In the genomic region with DNA sequence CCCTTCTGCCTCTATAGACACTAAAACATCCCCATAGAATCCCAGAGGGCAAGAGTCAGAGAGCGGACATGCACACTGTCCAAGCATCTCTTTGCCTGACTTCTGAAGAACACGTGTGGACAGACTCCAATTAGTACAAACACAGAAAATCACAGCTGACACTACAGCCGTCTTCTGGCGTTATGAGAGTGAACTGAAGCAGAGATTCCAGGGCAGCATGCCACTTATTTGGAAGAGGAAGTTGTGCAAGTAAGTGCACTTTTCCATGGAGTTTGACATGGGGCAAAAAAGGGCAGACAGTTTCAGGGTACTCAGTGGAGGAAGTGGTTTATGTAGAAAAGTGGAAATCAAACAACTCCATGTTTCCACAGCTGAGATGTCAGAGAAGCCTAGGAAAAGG, we compare ENCODE assay signal across 14 cellular contexts.
"Had no signal": no experiment of that assay in that cellular context is flagged by ENCODE, and none has a peak within 500 bp of the region (broad histone marks: within the 10 kb centered on the region; RNA-seq: fewer than 3 reads in every experiment).

No MANE protein-coding gene starts in this region.

- H3K36me3 Mint-ChIP-seq: activated CD8-positive, alpha-beta memory T cell treated with anti-CD3 and anti-CD28 coated beads, Interleukin-2, amount 10 ng/mL, durations not matched to agents 7 days and 5 days; stimulated activated memory B cell treated with anti-CD40 and anti-IgM and Interleukin-4, amounts not matched to agents 10 μg/mL and 1 μg/mL and 100 μg/mL, for 72 hours had no signal

- DNase-seq: activated CD4-positive, alpha-beta T cell treated with anti-CD3 and anti-CD28 coated beads, Interleukin-2, amount 50 U/mL, for 48 hours; activated CD8-positive, alpha-beta memory T cell treated with anti-CD3 and anti-CD28 coated beads, Interleukin-2, amount 10 ng/mL, durations not matched to agents 7 days and 5 days; activated naive CD4-positive, alpha-beta T cell treated with anti-CD3 and anti-CD28 coated beads for 36 hours; activated T-cell treated with anti-CD3 and anti-CD28 coated beads, Interleukin-2, amount 50 U/mL, for 1 hour; erythroblast; foreskin melanocyte; kidney glomerular epithelial cell; left ventricle myocardium superior; mesendoderm; nephron progenitor cell; stimulated activated CD4-positive, alpha-beta T cell treated with anti-CD3 and anti-CD28 coated beads, Interleukin-12 subunit alpha, Interleukin-12 subunit beta, amount 100 ng/mL, for 4 hours had no signal

- H3K4me3 Mint-ChIP-seq: activated CD8-positive, alpha-beta memory T cell treated with anti-CD3 and anti-CD28 coated beads, Interleukin-2, amount 10 ng/mL, durations not matched to agents 7 days and 5 days; activated naive CD4-positive, alpha-beta T cell treated with anti-CD3 and anti-CD28 coated beads for 36 hours; nephron progenitor cell; stimulated activated memory B cell treated with anti-CD40 and anti-IgM and Interleukin-4, amounts not matched to agents 10 μg/mL and 1 μg/mL and 100 μg/mL, for 72 hours had no signal

- H3K27ac Mint-ChIP-seq: activated CD8-positive, alpha-beta memory T cell treated with anti-CD3 and anti-CD28 coated beads, Interleukin-2, amount 10 ng/mL, durations not matched to agents 7 days and 5 days; activated naive CD4-positive, alpha-beta T cell treated with anti-CD3 and anti-CD28 coated beads for 36 hours; activated T-helper 2 cell treated with anti-CD3 and anti-CD28 coated beads, Interferon-gamma antibody, Interleukin-2, Interleukin-4, amounts not matched to agents 10 μg/mL and 5 μg/mL and 100 μg/mL, durations not matched to agents 14 hours and 24 hours and 36 hours; nephron progenitor cell; stimulated activated memory B cell treated with anti-CD40 and anti-IgM and Interleukin-4, amounts not matched to agents 10 μg/mL and 1 μg/mL and 100 μg/mL, for 72 hours had no signal

- H3K9me3 Mint-ChIP-seq: activated naive CD4-positive, alpha-beta T cell treated with anti-CD3 and anti-CD28 coated beads for 36 hours; stimulated activated memory B cell treated with anti-CD40 and anti-IgM and Interleukin-4, amounts not matched to agents 10 μg/mL and 1 μg/mL and 100 μg/mL, for 72 hours had no signal

- H3K27ac ChIP-seq: VCaP had no signal

- ATAC-seq: activated CD8-positive, alpha-beta memory T cell treated with anti-CD3 and anti-CD28 coated beads, Interleukin-2, amount 10 ng/mL, durations not matched to agents 7 days and 5 days; left ventricle myocardium superior; stimulated activated memory B cell treated with anti-CD40 and anti-IgM and Interleukin-4, amounts not matched to agents 10 μg/mL and 1 μg/mL and 100 μg/mL, for 72 hours had no signal
